In genomic region chr4:28232376-28232775, GRCh38 we compare ENCODE assay signal across 30 cellular contexts.
"Had no signal": no experiment of that assay in that cellular context is flagged by ENCODE, and none has a peak within 500 bp of the region (broad histone marks: within the 10 kb centered on the region; RNA-seq: fewer than 3 reads in every experiment).

No MANE protein-coding gene starts in this region.

- ATAC-seq: activated CD4-positive, CD25-positive, alpha-beta regulatory T cell treated with anti-CD3 and anti-CD28 coated beads, Interleukin-2, amount 50 U/mL, for 24 hours; activated CD8-positive, alpha-beta T cell treated with anti-CD3 and anti-CD28 coated beads for 36 hours; activated T-cell treated with anti-CD3 and anti-CD28 coated beads, Interleukin-2, amount 50 U/mL, for 4 hours; activated T-helper 17 cell treated with anti-CD3 and anti-CD28 coated beads, Interleukin-2, amount 50 U/mL, for 72 hours; effector memory CD8-positive, alpha-beta T cell; esophagus mucosa; T-helper 17 cell had no signal

- H3K27ac Mint-ChIP-seq: activated B cell treated with CpG ODN at 0.5 μM for 24 hours; activated CD8-positive, alpha-beta T cell treated with anti-CD3 and anti-CD28 coated beads for 36 hours; activated naive CD8-positive, alpha-beta T cell; activated T-helper 17 cell treated with anti-CD3 and anti-CD28 coated beads, Interleukin-2, amount 50 U/mL, for 72 hours; brain; effector memory CD8-positive, alpha-beta T cell; T-helper 17 cell; T-helper 2 cell treated with Interferon-gamma antibody and Interleukin-4, amounts not matched to agents 5 μg/mL and 100 μg/mL, for 36 hours had no signal

- H3K4me1 Mint-ChIP-seq: activated B cell treated with CpG ODN at 0.5 μM for 24 hours; activated T-helper 17 cell treated with anti-CD3 and anti-CD28 coated beads, Interleukin-2, amount 50 U/mL, for 72 hours; brain; T-helper 17 cell had no signal

- H3K36me3 Mint-ChIP-seq: activated naive CD8-positive, alpha-beta T cell; brain had no signal

- DNase-seq: activated B cell treated with CpG ODN at 0.5 μM for 24 hours; activated CD4-positive, alpha-beta T cell treated with anti-CD3 and anti-CD28 coated beads for 48 hours; activated CD4-positive, alpha-beta T cell treated with anti-CD3 and anti-CD28 coated beads, Interleukin-2, amount 50 U/mL, for 1 hour; activated CD4-positive, alpha-beta T cell treated with anti-CD3 and anti-CD28 coated beads, Interleukin-2, amount 50 U/mL, for 48 hours; activated CD8-positive, alpha-beta memory T cell treated with anti-CD3 and anti-CD28 coated beads for 24 hours; activated CD8-positive, alpha-beta T cell treated with anti-CD3 and anti-CD28 coated beads for 36 hours; activated effector memory CD4-positive, alpha-beta T cell treated with Interleukin-2 at 50 U/mL for 16 hours; activated gamma-delta T cell treated with Interleukin-2 at 50 U/mL for 16 hours; activated naive CD4-positive, alpha-beta T cell treated with anti-CD3 and anti-CD28 coated beads, Interleukin-2, amount 50 U/mL, for 16 hours; activated naive CD4-positive, alpha-beta T cell treated with Interleukin-2 at 50 U/mL for 16 hours; activated T-cell treated with anti-CD3 and anti-CD28 coated beads, Interleukin-2, amount 50 U/mL, for 4 hours; amniotic stem cell; aorta; caudate nucleus; cortex of kidney; dermis blood vessel endothelial cell; effector CD4-positive, alpha-beta T cell; effector memory CD8-positive, alpha-beta T cell; foreskin fibroblast; head of caudate nucleus; T-helper 1 cell; T-helper 17 cell; T1000; WERI-Rb-1 had no signal

- H3K27ac ChIP-seq: WERI-Rb-1 had no signal

- H3K27me3 Mint-ChIP-seq: activated B cell treated with CpG ODN at 0.5 μM for 24 hours; activated CD8-positive, alpha-beta T cell treated with anti-CD3 and anti-CD28 coated beads for 36 hours; activated naive CD8-positive, alpha-beta T cell; activated T-helper 17 cell treated with anti-CD3 and anti-CD28 coated beads, Interleukin-2, amount 50 U/mL, for 72 hours; effector memory CD8-positive, alpha-beta T cell; T-helper 17 cell had no signal

- H3K36me3 ChIP-seq: WERI-Rb-1 had no signal

- H3K9me3 Mint-ChIP-seq: activated CD8-positive, alpha-beta T cell treated with anti-CD3 and anti-CD28 coated beads for 36 hours; brain had no signal

- H3K4me3 Mint-ChIP-seq: activated B cell treated with CpG ODN at 0.5 μM for 24 hours; activated CD8-positive, alpha-beta T cell treated with anti-CD3 and anti-CD28 coated beads for 36 hours; activated naive CD8-positive, alpha-beta T cell; activated T-cell treated with anti-CD3 and anti-CD28 coated beads, Interleukin-2, amount 50 U/mL, for 4 hours; activated T-helper 17 cell treated with anti-CD3 and anti-CD28 coated beads, Interleukin-2, amount 50 U/mL, for 72 hours; brain; effector memory CD8-positive, alpha-beta T cell; T-helper 17 cell; T-helper 2 cell treated with Interferon-gamma antibody and Interleukin-4, amounts not matched to agents 5 μg/mL and 100 μg/mL, for 36 hours had no signal
